In genomic region chr4:95044204-95044848, GRCh38 we compare ENCODE assay signal across 15 cellular contexts.
DNase-seq lines count a peak whose midpoint lies in the region; TF ChIP-seq lines count a peak whose summit lies in the region.
"Had no signal": no experiment of that assay in that cellular context is flagged by ENCODE, and none has a peak within 500 bp of the region (broad histone marks: within the 10 kb centered on the region; RNA-seq: fewer than 3 reads in every experiment).

No MANE protein-coding gene starts in this region.

- H3K4me3 Mint-ChIP-seq in activated CD4-positive, alpha-beta T cell treated with anti-CD3 and anti-CD28 coated beads, Interleukin-2, amount 10 ng/mL, durations not matched to agents 24 days and 14 days: no peak overlapping the region

- in situ Hi-C loops in ACHN (cut with HindIII; ENCODE audit: low pct_ligation_motif_present, low pct_unique_long_range_greater_than_20kb, low sequenced_read_pairs): no loop called here

- no peaks in the 10 kb centered on the region for H3K27me3 Mint-ChIP-seq in activated CD4-positive, alpha-beta T cell treated with anti-CD3 and anti-CD28 coated beads, Interleukin-2, amount 10 ng/mL, durations not matched to agents 24 days and 14 days

- H3K27me3 ChIP-seq in HUES48 (ENCODE audit: control insufficient read depth, insufficient read depth, low read length) (no peaks in the 10 kb centered on the region), dorsolateral prefrontal cortex (no peaks in the 10 kb centered on the region)
- H3K27me3 ChIP-seq: right lobe of liver, suprapubic skin had no signal

- intact Hi-C loops in dorsolateral prefrontal cortex (cut with DNase I): no loop called here
- intact Hi-C loops in activated CD4-positive, alpha-beta T cell treated with anti-CD3 and anti-CD28 coated beads, Interleukin-2, amount 10 ng/mL, durations not matched to agents 24 days and 14 days (cut with micrococcal nuclease): no loop called here

- no peaks in the 10 kb centered on the region for H3K9me3 ChIP-seq in HUES48 (ENCODE audit: control insufficient read depth, insufficient read depth, low read length)
- H3K9me3 ChIP-seq: right lobe of liver, suprapubic skin had no signal

- no peak overlapping the region for H3K27ac Mint-ChIP-seq in activated CD4-positive, alpha-beta T cell treated with anti-CD3 and anti-CD28 coated beads, Interleukin-2, amount 10 ng/mL, durations not matched to agents 24 days and 14 days
- H3K27ac Mint-ChIP-seq: activated naive CD4-positive, alpha-beta T cell treated with anti-CD3 and anti-CD28 coated beads, Interleukin-2, amount 50 U/mL, for 72 hours had no signal

- no peaks in the 10 kb centered on the region for H3K36me3 Mint-ChIP-seq in activated CD4-positive, alpha-beta T cell treated with anti-CD3 and anti-CD28 coated beads, Interleukin-2, amount 10 ng/mL, durations not matched to agents 24 days and 14 days (ENCODE audit: low read depth)
- H3K36me3 Mint-ChIP-seq: activated naive CD4-positive, alpha-beta T cell treated with anti-CD3 and anti-CD28 coated beads, Interleukin-2, amount 50 U/mL, for 72 hours had no signal

- TF ChIP-seq CTCF in 22Rv1 (IDR thresholded peaks at IDR 0.05): no peak
- no peak for TF ChIP-seq CTCF in dorsolateral prefrontal cortex (IDR thresholded peaks at IDR 0.05 in 54 of 56, conservative IDR thresholded peaks at IDR 0.05 in 2 of 56; ENCODE audit: low read depth in 1 of 56, partially characterized antibody in 56 of 56)

- H3K9me3 Mint-ChIP-seq in activated CD4-positive, alpha-beta T cell treated with anti-CD3 and anti-CD28 coated beads, Interleukin-2, amount 10 ng/mL, durations not matched to agents 24 days and 14 days: no peaks in the 10 kb centered on the region
- H3K9me3 Mint-ChIP-seq: activated naive CD4-positive, alpha-beta T cell treated with anti-CD3 and anti-CD28 coated beads, Interleukin-2, amount 50 U/mL, for 72 hours had no signal

- no peaks in the 10 kb centered on the region for H3K36me3 ChIP-seq in HUES48 (ENCODE audit: control insufficient read depth, insufficient read depth, low read length)
- H3K36me3 ChIP-seq: right lobe of liver, suprapubic skin had no signal

- no peak overlapping the region; the same call in 1 of the 2 replicates for H3K4me3 ChIP-seq in HUES48 (ENCODE audit: low read depth, low read length)
- H3K4me3 ChIP-seq in dorsolateral prefrontal cortex: no peak overlapping the region
- H3K4me3 ChIP-seq: right lobe of liver, suprapubic skin had no signal

- H3K9ac ChIP-seq in HUES48 (ENCODE audit: low read depth, low read length): no peak overlapping the region

- H3K27ac ChIP-seq in 22Rv1 (peak overlapping the region; percentile 48; the same call in 1 of the 2 replicates), HUES48 (ENCODE audit: low read depth, low read length) (peak overlapping the region; percentile 46), dorsolateral prefrontal cortex (peak overlapping the region in 36 of 59 donors; percentile 1 to 78 (median 42))
- H3K27ac ChIP-seq: C4-2B, right lobe of liver, suprapubic skin had no signal

- H3K4me1 ChIP-seq in HUES48 (ENCODE audit: control insufficient read depth, insufficient read depth, low read length): peaks cover 16% of the 10 kb centered on the region
- H3K4me1 ChIP-seq: right lobe of liver, suprapubic skin had no signal

- DNase-seq in dorsolateral prefrontal cortex: no peak
- DNase-seq in midbrain (lab: John Stamatoyannopoulos, UW): peak; percentile 66
- DNase-seq in activated CD4-positive, alpha-beta T cell treated with anti-CD3 and anti-CD28 coated beads, Interleukin-2, amount 10 ng/mL, durations not matched to agents 24 days and 14 days: no peak
- no peak for DNase-seq in OCI-M1 (lab: John Stamatoyannopoulos, UW)
- DNase-seq in ACHN: no peak
- DNase-seq in NCI-H1105 treated with DMSO at 0.1 percent for 48 hours (lab: John Stamatoyannopoulos, UW): no peak
- DNase-seq: activated CD4-positive, alpha-beta T cell treated with anti-CD3 and anti-CD28 coated beads for 48 hours; NCI-H2171; NCI-H69; right lobe of liver had no signal

- H3K4me1 Mint-ChIP-seq in activated CD4-positive, alpha-beta T cell treated with anti-CD3 and anti-CD28 coated beads, Interleukin-2, amount 10 ng/mL, durations not matched to agents 24 days and 14 days: no peaks in the 10 kb centered on the region
